ENCODE assay signal across 1 cellular context in genomic region chr7:143385891-143386781, GRCh38.
TF ChIP-seq lines count a peak whose summit lies in the region.

No MANE protein-coding gene starts in this region.

TF ChIP-seq in H1, 55 proteins besides CTCF, POLR2A, EP300 and RAD21 (continued from another document):
- TF ChIP-seq ATF3 (IDR thresholded peaks at IDR 0.05; ENCODE audit: insufficient read depth, low read depth, low read length) (no peak), RBBP5 (IDR thresholded peaks at IDR 0.05; ENCODE audit: borderline replicate concordance, low read depth, low read length) (no peak)
